15 cellular contexts compared by ENCODE assay signal in the genomic region with DNA sequence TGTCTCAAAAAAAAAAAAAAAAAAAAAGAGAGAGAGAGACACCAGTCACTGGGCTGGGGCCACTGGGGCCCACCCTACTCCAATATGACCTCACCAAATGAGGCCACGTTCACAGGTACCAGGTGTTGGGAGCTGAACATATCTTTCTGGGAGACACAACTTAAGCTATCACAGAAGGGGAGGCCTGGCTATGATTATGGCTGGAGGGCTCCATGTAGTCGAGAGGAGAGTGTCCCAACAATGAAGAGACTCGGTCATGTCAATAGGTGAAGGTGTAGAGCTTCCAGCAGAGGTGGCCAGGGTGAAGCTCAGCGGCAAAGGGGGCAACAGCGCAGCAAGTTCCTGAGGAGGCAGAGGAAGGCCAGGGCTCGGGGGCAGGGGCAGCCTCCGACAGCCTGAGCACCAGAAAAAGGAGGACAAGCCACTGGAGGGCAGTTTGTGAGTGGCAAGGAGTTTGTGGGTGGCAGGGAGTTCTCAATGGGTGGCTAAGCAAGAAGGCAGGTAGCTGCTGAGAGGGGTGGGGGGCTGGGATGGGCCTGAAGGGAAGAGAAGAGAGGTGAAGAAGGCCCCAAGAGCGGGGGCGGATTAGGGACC. TPM values are rescaled to one million over a fixed set of nuclear protein-coding genes. Genes with fewer than 3 reads are reported as not detected.
DNase-seq lines count a peak whose midpoint lies in the region; ATAC-seq, FAIRE-seq and TF ChIP-seq lines count a peak whose summit lies in the region.
"Had no signal": no experiment of that assay in that cellular context is flagged by ENCODE, and none has a peak within 500 bp of the region (broad histone marks: within the 10 kb centered on the region; RNA-seq: fewer than 3 reads in every experiment).

No MANE protein-coding gene starts in this region.

- no peak for TF ChIP-seq CTCF in GM23338 (conservative IDR thresholded peaks at IDR 0.05; ENCODE audit: low read depth in 2 of 2)
- no peak for TF ChIP-seq CTCF in ascending aorta (IDR thresholded peaks at IDR 0.05)
- TF ChIP-seq CTCF in neural progenitor cell (IDR thresholded peaks at IDR 0.05), result no peak
- no peak for TF ChIP-seq CTCF in D721Med (IDR thresholded peaks at IDR 0.05; ENCODE audit: insufficient read depth, missing control alignments)

- intact Hi-C loops in ascending aorta (cut with DNase I), result no loop called here

- no peak overlapping the region for H3K4me3 Mint-ChIP-seq in GM23338
- peak overlapping the region; percentile 3 for H3K4me3 Mint-ChIP-seq in neural progenitor cell
- H3K4me3 Mint-ChIP-seq: B cell, memory B cell, nephron had no signal

- no peaks in the 10 kb centered on the region for H3K9me3 Mint-ChIP-seq in GM23338
- H3K9me3 Mint-ChIP-seq in neural progenitor cell, result no peaks in the 10 kb centered on the region
- H3K9me3 Mint-ChIP-seq: activated T-helper 2 cell treated with anti-CD3 and anti-CD28 coated beads, Interferon-gamma antibody, Interleukin-2, Interleukin-4, amounts not matched to agents 10 μg/mL and 5 μg/mL and 100 μg/mL, durations not matched to agents 14 hours and 24 hours and 36 hours; memory B cell; nephron had no signal

- H3K36me3 Mint-ChIP-seq in GM23338 (ENCODE audit: low read depth) (no peaks in the 10 kb centered on the region; the same call in 2 of the 3 replicates), neural progenitor cell (no peaks in the 10 kb centered on the region)
- H3K36me3 Mint-ChIP-seq: memory B cell had no signal

- H3K9me2 ChIP-seq in GM23338 (ENCODE audit: insufficient read depth), result no peaks in the 10 kb centered on the region

- ATAC-seq in GM23338, result no peak
- no peak for ATAC-seq in HG03342 (IDR thresholded peaks at IDR 0.05; ENCODE audit: unreplicated experiment)

- H2AFZ ChIP-seq in GM23338, result no peak overlapping the region
- H2AFZ ChIP-seq in neural progenitor cell (replicated peaks), result no peak overlapping the region

- no peaks in the 10 kb centered on the region for H3K79me2 ChIP-seq in GM23338 (replicated peaks; ENCODE audit: insufficient read depth)
- H3K79me2 ChIP-seq in neural progenitor cell (ENCODE audit: low read depth), result no peaks in the 10 kb centered on the region

- no peaks in the 10 kb centered on the region for H3K9me3 ChIP-seq in BLaER1 treated with 17β-estradiol and CSF1 and Interleukin-3, amounts not matched to agents 10 nM and 100 nM (replicated peaks in 1 of 11)
- no peaks in the 10 kb centered on the region for H3K9me3 ChIP-seq in ascending aorta
- no peaks in the 10 kb centered on the region for H3K9me3 ChIP-seq in neural progenitor cell (ENCODE audit: low read depth)
- H3K9me3 ChIP-seq: colonic mucosa had no signal

- H3K4me3 ChIP-seq in BLaER1 treated with 17β-estradiol and CSF1 and Interleukin-3, amounts not matched to agents 10 nM and 100 nM, result no peak overlapping the region
- H3K4me3 ChIP-seq in GM23338 (no peak overlapping the region), ascending aorta (no peak overlapping the region), neural progenitor cell (no peak overlapping the region)
- H3K4me3 ChIP-seq: colonic mucosa, SK-N-MC had no signal

- H3K4me1 ChIP-seq in BLaER1 treated with 17β-estradiol and CSF1 and Interleukin-3, amounts not matched to agents 10 nM and 100 nM, result peaks cover 0 to 56% (median 29%) of the 10 kb centered on the region in 10 experiments; a peak in 17 of 20 replicates
- H3K4me1 ChIP-seq in GM23338 (ENCODE audit: insufficient read depth) (peaks cover 9% of the 10 kb centered on the region), ascending aorta (peaks cover 18 to 37% of the 10 kb centered on the region in 2 donors), neural progenitor cell (peaks cover 3% of the 10 kb centered on the region)

- peak overlapping the region in 8 of 11 experiments; percentile 56 to 81 (median 72); a peak in 13 of 22 replicates for H3K27ac ChIP-seq in BLaER1 treated with 17β-estradiol and CSF1 and Interleukin-3, amounts not matched to agents 10 nM and 100 nM
- H3K27ac ChIP-seq in GM23338 (ENCODE audit: low read depth), result no peak overlapping the region
- H3K27ac ChIP-seq in ascending aorta, result peak overlapping the region; percentile 76
- no peak overlapping the region for H3K27ac ChIP-seq in neural progenitor cell
- H3K27ac ChIP-seq: SK-N-MC had no signal

- no peak for DNase-seq in GM23338 (ENCODE audit: low spot score)
- no peak for DNase-seq in ascending aorta (ENCODE audit: low spot score in 2 of 2)
- DNase-seq in neural progenitor cell (ENCODE audit: low spot score), result no peak
- no peak for DNase-seq in D721Med (ENCODE audit: insufficient read length, low spot score)
- no peak for DNase-seq in activated CD4-positive, CD25-positive, alpha-beta regulatory T cell (lab: John Stamatoyannopoulos, UW)
- DNase-seq: activated CD4-positive, alpha-beta T cell treated with anti-CD3 and anti-CD28 coated beads, Interleukin-2, amount 50 U/mL, for 4 hours; stimulated activated CD4-positive, alpha-beta T cell treated with anti-CD3 and anti-CD28 coated beads, Interleukin-15, amount 100 ng/mL, for 24 hours had no signal

- H3K9ac ChIP-seq in BLaER1 treated with 17β-estradiol and CSF1 and Interleukin-3, amounts not matched to agents 10 nM and 100 nM, result peak overlapping the region in 2 of 11 experiments; percentile 46 to 61; a peak in 2 of 22 replicates
- no peak overlapping the region for H3K9ac ChIP-seq in neural progenitor cell

- H3K4me2 ChIP-seq in BLaER1 treated with 17β-estradiol and CSF1 and Interleukin-3, amounts not matched to agents 10 nM and 100 nM, result peak overlapping the region in 6 of 11 experiments; percentile 15 to 91 (median 82); a peak in 10 of 22 replicates
- no peak overlapping the region for H3K4me2 ChIP-seq in GM23338
- no peak overlapping the region for H3K4me2 ChIP-seq in neural progenitor cell

- FAIRE-seq in D721Med (lab: Jason Lieb, UNC), result no peak

- H3K4me1 Mint-ChIP-seq in GM23338 (peaks cover 22% of the 10 kb centered on the region), neural progenitor cell (peaks cover 19% of the 10 kb centered on the region)
- H3K4me1 Mint-ChIP-seq: B cell, memory B cell had no signal

- H4K20me1 ChIP-seq in BLaER1 treated with 17β-estradiol and CSF1 and Interleukin-3, amounts not matched to agents 10 nM and 100 nM, result no peaks in the 10 kb centered on the region
- H4K20me1 ChIP-seq in GM23338 (replicated peaks; ENCODE audit: insufficient read depth) (no peaks in the 10 kb centered on the region), neural progenitor cell (ENCODE audit: low read depth) (no peaks in the 10 kb centered on the region)

- no peaks in the 10 kb centered on the region for H3K27me3 ChIP-seq in BLaER1 treated with 17β-estradiol and CSF1 and Interleukin-3, amounts not matched to agents 10 nM and 100 nM
- H3K27me3 ChIP-seq in GM23338 (ENCODE audit: insufficient read depth), result no peaks in the 10 kb centered on the region
- no peaks in the 10 kb centered on the region for H3K27me3 ChIP-seq in ascending aorta
- H3K27me3 ChIP-seq in neural progenitor cell, result no peaks in the 10 kb centered on the region
- H3K27me3 ChIP-seq: colonic mucosa had no signal

- 0 out of 2 replicates have a peak overlapping the region, but pooled peaks have one; percentile 14 for H3K27ac Mint-ChIP-seq in GM23338
- no peak overlapping the region for H3K27ac Mint-ChIP-seq in neural progenitor cell
- H3K27ac Mint-ChIP-seq: B cell, memory B cell had no signal

- H3K27me3 Mint-ChIP-seq in GM23338 (ENCODE audit: insufficient read depth, low read depth, poor library complexity) (peaks cover 10% of the 10 kb centered on the region), neural progenitor cell (ENCODE audit: insufficient read depth, low read depth) (peaks cover 7% of the 10 kb centered on the region)

- H3K36me3 ChIP-seq in BLaER1 treated with 17β-estradiol and CSF1 and Interleukin-3, amounts not matched to agents 10 nM and 100 nM, result no peaks in the 10 kb centered on the region
- H3K36me3 ChIP-seq in GM23338 (ENCODE audit: insufficient read depth) (no peaks in the 10 kb centered on the region), ascending aorta (no peaks in the 10 kb centered on the region), neural progenitor cell (no peaks in the 10 kb centered on the region)
- H3K36me3 ChIP-seq: colonic mucosa had no signal

- H3F3A ChIP-seq in GM23338 (replicated peaks; ENCODE audit: low read depth) (no peaks in the 10 kb centered on the region), neural progenitor cell (ENCODE audit: low read depth) (no peaks in the 10 kb centered on the region)

TF ChIP-seq in GM23338, 12 proteins besides CTCF, POLR2A, EP300 and RAD21 (continues in another document):
- TF ChIP-seq STAT1 (IDR thresholded peaks at IDR 0.05; ENCODE audit: unreplicated experiment) (no peak), NANOG (IDR thresholded peaks at IDR 0.05; ENCODE audit: borderline replicate concordance) (no peak), EZH2phosphoT487 (IDR thresholded peaks at IDR 0.05; ENCODE audit: unreplicated experiment) (no peak), CREB1 (CRISPR knock-in tag; IDR thresholded peaks at IDR 0.05; ENCODE audit: low read depth) (no peak), ZNF331 (CRISPR knock-in tag; IDR thresholded peaks at IDR 0.05; ENCODE audit: low read depth) (no peak), JUNB (IDR thresholded peaks at IDR 0.05; ENCODE audit: unreplicated experiment) (no peak), POLR2AphosphoS5 (IDR thresholded peaks at IDR 0.05; ENCODE audit: low read depth) (no peak), ZNF114 (CRISPR knock-in tag; IDR thresholded peaks at IDR 0.05) (no peak)

RNA-seq across cellular contexts. Expression of a gene that starts 28.0 kb away (rescaled TPM):
- total RNA-seq in GM23338 (2014; rRNA removed; shearing (Covaris generic)), result 0.27 TPM in 1 of 2 replicates, not detected in the other
- polyA plus RNA-seq in GM23338 (2016; fragmentation: Nextera tagmentation; extraction: Ambion mirVana), result not detected in 2 replicates
- total RNA-seq in ascending aorta (30.2 TPM), neural progenitor cell (ENCODE audit: low replicate concordance) (0.22 TPM in 1 of 2 replicates, not detected in the other)
- total RNA-seq: activated T-helper 2 cell treated with anti-CD3 and anti-CD28 coated beads, Interferon-gamma antibody, Interleukin-2, Interleukin-4, amounts not matched to agents 10 μg/mL and 5 μg/mL and 100 μg/mL, durations not matched to agents 14 hours and 24 hours and 36 hours had no signal

RNA-seq across cellular contexts. Expression of a gene that starts 45.0 kb away (rescaled TPM):
- 35.5 and 42.1 TPM in 2 replicates for total RNA-seq in GM23338 (2014; rRNA removed; shearing (Covaris generic))
- polyA plus RNA-seq in GM23338 (2016; fragmentation: Nextera tagmentation; extraction: Ambion mirVana), result 19.0 and 19.8 TPM in 2 replicates
- total RNA-seq in ascending aorta, result 35.4 TPM
- total RNA-seq in neural progenitor cell (ENCODE audit: low replicate concordance), result 50.6 and 53.4 TPM in 2 replicates

RNA-seq across cellular contexts. Expression of a gene that starts 56.7 kb away (rescaled TPM):
- total RNA-seq in GM23338 (2014; rRNA removed; shearing (Covaris generic)), result 58.0 and 69.3 TPM in 2 replicates
- polyA plus RNA-seq in GM23338 (2016; fragmentation: Nextera tagmentation; extraction: Ambion mirVana), result 369 and 501 TPM in 2 replicates
- total RNA-seq in ascending aorta (32.0 TPM), neural progenitor cell (ENCODE audit: low replicate concordance) (245 and 374 TPM in 2 replicates)

Comparison
In these comparisons a context has a peak if more than half of its experiments do, and no peak if none do; other contexts are left out.
1. H3K27ac ChIP-seq: peak in BLaER1 treated with 17β-estradiol and CSF1 and Interleukin-3, amounts not matched to agents 10 nM and 100 nM (8 of 11) and ascending aorta (2 of 2); none in GM23338 (single experiment) and neural progenitor cell (single experiment).
2. H3K4me2 ChIP-seq: peak in BLaER1 treated with 17β-estradiol and CSF1 and Interleukin-3, amounts not matched to agents 10 nM and 100 nM (6 of 11); none in GM23338 (single experiment) and neural progenitor cell (single experiment).
3. RNA of a gene that starts 28.0 kb away (total RNA-seq): 30.2 TPM in ascending aorta (single experiment); 0.27 TPM in GM23338 and 0.22 TPM in neural progenitor cell; every median in the first group is over 10 times any median in the second.